15 cellular contexts compared by ENCODE assay signal in the genomic region with DNA sequence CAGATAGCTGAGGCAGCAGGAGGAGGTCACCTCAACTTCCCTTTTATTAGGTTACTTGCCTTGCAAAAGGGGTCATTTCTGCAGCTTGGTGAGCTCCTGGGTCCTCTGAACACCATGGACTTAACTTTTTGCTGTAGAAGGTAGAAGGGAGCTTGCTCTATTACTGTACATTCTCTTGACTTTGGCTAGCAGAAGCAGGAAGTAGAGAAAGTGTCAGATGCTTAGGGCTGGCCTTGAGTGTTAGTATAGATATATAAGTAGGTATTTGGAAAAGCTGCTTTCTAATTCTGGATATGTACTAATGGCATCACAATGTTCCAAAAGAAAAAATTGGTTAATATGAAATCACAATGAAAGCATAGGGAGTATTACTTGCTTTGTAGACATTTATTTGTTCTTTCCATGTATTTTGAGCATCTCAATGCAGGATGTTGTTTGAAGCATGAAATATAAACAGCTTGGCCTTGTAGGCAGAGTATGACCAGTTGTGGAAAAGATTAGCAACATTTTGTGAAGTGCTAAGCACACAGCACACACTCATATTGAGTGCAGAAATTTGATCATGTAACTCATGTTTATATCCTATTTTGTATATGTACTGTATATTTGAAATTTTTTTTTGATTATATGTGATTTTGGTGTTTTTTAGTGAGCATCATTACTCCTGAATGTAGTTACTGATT.
DNase-seq lines count a peak whose midpoint lies in the region; ATAC-seq and TF ChIP-seq lines count a peak whose summit lies in the region.
"Had no signal": no experiment of that assay in that cellular context is flagged by ENCODE, and none has a peak within 500 bp of the region (broad histone marks: within the 10 kb centered on the region; RNA-seq: fewer than 3 reads in every experiment).

No MANE protein-coding gene starts in this region.

- H4K91ac ChIP-seq in neuronal stem cell (ENCODE audit: low read depth, low read length, poor library complexity) = no peak overlapping the region

- POLR2A ChIA-PET in CD8-positive, alpha-beta T cell (lab: Charles Lee) = interaction anchor here (0.8 to 1.3 kb wide), 2 partner anchors 18 to 24 kb away, joined by 3 to 4 read pairs; no protein-coding TSS in a partner anchor
- POLR2A ChIA-PET in HEK293 (lab: Yijun Ruan, JAX) = interaction anchor here (0.5 to 1.2 kb wide), 2 partner anchors 75 to 88 kb away, joined by 4 read pairs; no protein-coding TSS in a partner anchor

- no peak overlapping the region for H2AFZ ChIP-seq in neuronal stem cell (ENCODE audit: low read length)

- no peak overlapping the region for H3K27ac Mint-ChIP-seq in CD8-positive, alpha-beta T cell
- peak overlapping the region; percentile 75 for H3K27ac Mint-ChIP-seq in activated T-helper 2 cell treated with anti-CD3 and anti-CD28 coated beads, Interferon-gamma antibody, Interleukin-2, Interleukin-4, amounts not matched to agents 10 μg/mL and 5 μg/mL and 100 μg/mL, durations not matched to agents 14 hours and 24 hours and 36 hours

- H3K4me3 ChIP-seq in CD8-positive, alpha-beta T cell (ENCODE audit: low read depth, low read length) = no peak overlapping the region
- H3K4me3 ChIP-seq in HEK293 (ENCODE audit: low read depth, low read length) = no peak overlapping the region
- no peak overlapping the region for H3K4me3 ChIP-seq in mesodermal cell (ENCODE audit: extremely low read depth, insufficient read depth, low read length, poor library complexity, severe bottlenecking)
- H3K4me3 ChIP-seq in neuronal stem cell (ENCODE audit: low read length in 2 of 2) = no peak overlapping the region
- H3K4me3 ChIP-seq: suprapubic skin had no signal

- H2BK15ac ChIP-seq in neuronal stem cell (ENCODE audit: low read length) = no peak overlapping the region

- H3K9me3 Mint-ChIP-seq in CD8-positive, alpha-beta T cell = no peaks in the 10 kb centered on the region
- H3K9me3 Mint-ChIP-seq in activated T-helper 2 cell treated with anti-CD3 and anti-CD28 coated beads, Interferon-gamma antibody, Interleukin-2, Interleukin-4, amounts not matched to agents 10 μg/mL and 5 μg/mL and 100 μg/mL, durations not matched to agents 14 hours and 24 hours and 36 hours = no peaks in the 10 kb centered on the region

- H3K4me2 ChIP-seq in neuronal stem cell (ENCODE audit: insufficient read depth, low read length, poor library complexity, severe bottlenecking) = no peak overlapping the region

- H3K4me1 Mint-ChIP-seq in CD8-positive, alpha-beta T cell (ENCODE audit: low read depth) = peaks cover 68% of the 10 kb centered on the region
- H3K4me1 Mint-ChIP-seq in activated T-helper 2 cell treated with anti-CD3 and anti-CD28 coated beads, Interferon-gamma antibody, Interleukin-2, Interleukin-4, amounts not matched to agents 10 μg/mL and 5 μg/mL and 100 μg/mL, durations not matched to agents 14 hours and 24 hours and 36 hours (ENCODE audit: low read depth) = peaks cover 40% of the 10 kb centered on the region

- no peak overlapping the region for H3K27ac ChIP-seq in CD8-positive, alpha-beta T cell (ENCODE audit: low read depth, low read length)
- no peak overlapping the region for H3K27ac ChIP-seq in HEK293 (ENCODE audit: extremely low read depth, low read depth, low read length)
- peak overlapping the region; percentile 41 for H3K27ac ChIP-seq in mesodermal cell (ENCODE audit: low read depth, low read length, severe bottlenecking)
- H3K27ac ChIP-seq in neuronal stem cell (replicated peaks; ENCODE audit: low read length) = no peak overlapping the region
- H3K27ac ChIP-seq: suprapubic skin had no signal

- H2AK5ac ChIP-seq in neuronal stem cell (ENCODE audit: low read depth, low read length) = no peak overlapping the region

- peaks cover 45% of the 10 kb centered on the region for H3K4me1 ChIP-seq in CD8-positive, alpha-beta T cell (ENCODE audit: insufficient read depth, low read length)
- H3K4me1 ChIP-seq in HEK293 (ENCODE audit: control insufficient read depth, insufficient read depth, low read length) = no peaks in the 10 kb centered on the region
- H3K4me1 ChIP-seq in mesodermal cell (ENCODE audit: control insufficient read depth, insufficient read depth, low read length, poor library complexity, severe bottlenecking) = peaks cover 4% of the 10 kb centered on the region
- H3K4me1 ChIP-seq in neuronal stem cell (ENCODE audit: control insufficient read depth in 2 of 2, insufficient read depth in 1 of 2, low read depth in 1 of 2, low read length in 2 of 2) = no peaks in the 10 kb centered on the region

- H3K36me3 Mint-ChIP-seq in CD8-positive, alpha-beta T cell = peaks cover 44% of the 10 kb centered on the region
- H3K36me3 Mint-ChIP-seq in activated T-helper 2 cell treated with anti-CD3 and anti-CD28 coated beads, Interferon-gamma antibody, Interleukin-2, Interleukin-4, amounts not matched to agents 10 μg/mL and 5 μg/mL and 100 μg/mL, durations not matched to agents 14 hours and 24 hours and 36 hours (ENCODE audit: low read depth) = peaks cover 24% of the 10 kb centered on the region

- CTCF ChIA-PET in CD8-positive, alpha-beta T cell (lab: Charles Lee) = interaction anchor here (1.0 to 1.3 kb wide), 4 partner anchors 12 to 250 kb away, joined by 3 to 4 read pairs (median 3); no protein-coding TSS in a partner anchor
- CTCF ChIA-PET in HEK293 (lab: Yijun Ruan, JAX) = interaction anchor here (0.6 to 5.0 kb wide), 7 partner anchors 11 to 881 kb away, joined by 3 to 40 read pairs (median 4); no protein-coding TSS in a partner anchor

- H2BK120ac ChIP-seq in neuronal stem cell (ENCODE audit: low read depth, low read length) = no peak overlapping the region

- no peak overlapping the region for H3K4me3 Mint-ChIP-seq in CD8-positive, alpha-beta T cell
- H3K4me3 Mint-ChIP-seq in activated T-helper 2 cell treated with anti-CD3 and anti-CD28 coated beads, Interferon-gamma antibody, Interleukin-2, Interleukin-4, amounts not matched to agents 10 μg/mL and 5 μg/mL and 100 μg/mL, durations not matched to agents 14 hours and 24 hours and 36 hours (ENCODE audit: low read depth) = no peak overlapping the region

- H3K27me3 ChIP-seq in CD8-positive, alpha-beta T cell (ENCODE audit: insufficient read depth, low read length) = no peaks in the 10 kb centered on the region
- no peaks in the 10 kb centered on the region for H3K27me3 ChIP-seq in neuronal stem cell (ENCODE audit: control insufficient read depth in 3 of 3, insufficient read depth in 3 of 3, low read depth in 1 of 3, low read length in 3 of 3)
- H3K27me3 ChIP-seq: suprapubic skin had no signal

- peaks cover 5% of the 10 kb centered on the region for H3K36me3 ChIP-seq in CD8-positive, alpha-beta T cell (ENCODE audit: insufficient read depth, low read length)
- H3K36me3 ChIP-seq in HEK293 (ENCODE audit: control insufficient read depth in 2 of 2, insufficient read depth in 1 of 2, low read length in 2 of 2) (peaks cover 4 to 8% of the 10 kb centered on the region in 2 experiments), mesodermal cell (ENCODE audit: control insufficient read depth, insufficient read depth, low read length) (peaks cover 33% of the 10 kb centered on the region), neuronal stem cell (replicated peaks in 1 of 2; ENCODE audit: control insufficient read depth in 2 of 2, insufficient read depth in 2 of 2, low read length in 2 of 2) (peaks cover 4 to 85% of the 10 kb centered on the region in 2 donors)

- DNase-seq in CD8-positive, alpha-beta T cell = no peak
- no peak for DNase-seq in activated T-helper 2 cell treated with anti-CD3 and anti-CD28 coated beads, Interferon-gamma antibody, Interleukin-2, Interleukin-4, amounts not matched to agents 10 μg/mL and 5 μg/mL and 100 μg/mL, durations not matched to agents 14 hours and 24 hours and 36 hours (ENCODE audit: low spot score)
- DNase-seq in middle frontal gyrus (ENCODE audit: extremely low spot score, low spot score) (no peak), UCSD-AML1 (lab: John Stamatoyannopoulos, UW; ENCODE audit: unreplicated experiment) (no peak), neuronal stem cell (ENCODE audit: low spot score) (no peak)
- DNase-seq: activated naive CD4-positive, alpha-beta T cell; C1 segment of cervical spinal cord; cerebellar nuclear complex; NCI-H1105 treated with DMSO at 0.1 percent for 48 hours; NCI-H748 treated with DMSO at 0.1 percent for 48 hours had no signal

- no peak overlapping the region for H3K14ac ChIP-seq in neuronal stem cell (ENCODE audit: low read length)

- no peak for TF ChIP-seq CTCF in CD8-positive, alpha-beta T cell (IDR thresholded peaks at IDR 0.05)
- no peak for TF ChIP-seq CTCF in HEK293 (tag by site-specific recombination; IDR thresholded peaks at IDR 0.05)

- H3K18ac ChIP-seq in neuronal stem cell (ENCODE audit: low read length) = no peak overlapping the region

- peak; percentile 26 for ATAC-seq in CD8-positive, alpha-beta T cell
- no peak for ATAC-seq in GM21390 (IDR thresholded peaks at IDR 0.05; ENCODE audit: unreplicated experiment)
- ATAC-seq: sciatic nerve had no signal

- peaks cover 3% of the 10 kb centered on the region for H3K79me1 ChIP-seq in neuronal stem cell (ENCODE audit: low read depth, low read length)

- H3K27me3 Mint-ChIP-seq in CD8-positive, alpha-beta T cell (ENCODE audit: low read depth) = no peaks in the 10 kb centered on the region
- no peaks in the 10 kb centered on the region for H3K27me3 Mint-ChIP-seq in activated T-helper 2 cell treated with anti-CD3 and anti-CD28 coated beads, Interferon-gamma antibody, Interleukin-2, Interleukin-4, amounts not matched to agents 10 μg/mL and 5 μg/mL and 100 μg/mL, durations not matched to agents 14 hours and 24 hours and 36 hours (ENCODE audit: low read depth)

- intact Hi-C loops in CD8-positive, alpha-beta T cell (cut with DNase I, micrococcal nuclease) = loop anchor here in 1 of 2 experiments (2.0 to 5.0 kb wide), 2 partner anchors 17 to 103 kb away; no protein-coding TSS in a partner anchor
- intact Hi-C loops in activated T-helper 2 cell treated with anti-CD3 and anti-CD28 coated beads, Interferon-gamma antibody, Interleukin-2, Interleukin-4, amounts not matched to agents 10 μg/mL and 5 μg/mL and 100 μg/mL, durations not matched to agents 14 hours and 24 hours and 36 hours (cut with micrococcal nuclease) = no loop called here

- no peak overlapping the region for H2BK5ac ChIP-seq in neuronal stem cell (ENCODE audit: low read length)

- H3K9me3 ChIP-seq in CD8-positive, alpha-beta T cell (ENCODE audit: low read length) = no peaks in the 10 kb centered on the region
- H3K9me3 ChIP-seq in HEK293 (ENCODE audit: control insufficient read depth, insufficient read depth, low read depth, low read length) = no peaks in the 10 kb centered on the region
- no peaks in the 10 kb centered on the region for H3K9me3 ChIP-seq in mesodermal cell (ENCODE audit: control insufficient read depth, low read length)
- H3K9me3 ChIP-seq in neuronal stem cell (replicated peaks in 1 of 2; ENCODE audit: control insufficient read depth in 2 of 2, insufficient read depth in 1 of 2, low read depth in 1 of 2, low read length in 2 of 2) = peaks cover 0 to 2% of the 10 kb centered on the region in 2 donors
- H3K9me3 ChIP-seq: suprapubic skin had no signal

- no peak overlapping the region for H3K4ac ChIP-seq in neuronal stem cell (ENCODE audit: low read length)

- H3K9ac ChIP-seq in neuronal stem cell (ENCODE audit: low read depth, low read length, poor library complexity) = no peak overlapping the region

- no peak overlapping the region for H4K8ac ChIP-seq in neuronal stem cell (ENCODE audit: low read depth, low read length)

- no peak overlapping the region for H2BK12ac ChIP-seq in neuronal stem cell (ENCODE audit: low read length)

- no peak overlapping the region for H3K23ac ChIP-seq in neuronal stem cell (ENCODE audit: low read depth, low read length, poor library complexity)
